ENCODE assay signal across 14 cellular contexts in the genomic region with DNA sequence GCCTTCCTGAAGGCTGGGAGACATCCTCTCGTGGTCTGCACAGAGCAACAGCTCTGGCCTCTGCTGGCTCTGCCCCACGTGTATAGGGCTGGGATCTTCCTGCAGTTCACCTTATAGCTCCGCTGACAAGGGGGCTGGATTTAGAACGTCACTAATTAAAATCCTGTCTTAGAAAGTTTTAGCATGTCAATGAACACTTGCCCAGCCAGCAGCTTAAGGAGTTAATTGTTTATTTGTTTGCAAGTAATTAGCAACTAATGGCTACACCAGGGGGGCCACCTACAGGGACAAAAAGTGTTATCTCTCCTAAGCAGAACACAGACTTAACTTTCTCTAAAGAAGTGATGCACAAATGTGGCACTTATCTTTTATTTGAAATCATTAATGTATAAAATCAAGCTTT.
"Had no signal": no experiment of that assay in that cellular context is flagged by ENCODE, and none has a peak within 500 bp of the region (broad histone marks: within the 10 kb centered on the region; RNA-seq: fewer than 3 reads in every experiment).

TSS of gene HESX1 (minus strand) at position 84 of the 403 bp plus-strand sequence. CDS start at position 24, 60 bp downstream.

- H3K4me3 Mint-ChIP-seq: naive B cell, T-helper 17 cell had no signal

- DNase-seq: activated naive CD4-positive, alpha-beta T cell treated with anti-CD3 and anti-CD28 coated beads, Interleukin-2, amount 50 U/mL, for 16 hours; activated T-cell treated with anti-CD3 and anti-CD28 coated beads, Interleukin-2, amount 50 U/mL, for 1 hour; adrenal gland; caudate nucleus; effector CD4-positive, alpha-beta T cell; hypothalamus; lower lobe of right lung; naive B cell; nucleus accumbens; T-helper 17 cell had no signal

- H3K4me3 ChIP-seq: adrenal gland, coronary artery, lower lobe of right lung, right atrium auricular region, skin epidermis had no signal

- H3K27me3 Mint-ChIP-seq: naive B cell had no signal

- H3K4me1 Mint-ChIP-seq: T-helper 17 cell had no signal

- H3K9me3 ChIP-seq: adrenal gland, lower lobe of right lung, right atrium auricular region had no signal

- H3K36me3 Mint-ChIP-seq: naive B cell had no signal

- H3K36me3 ChIP-seq: adrenal gland, lower lobe of right lung, right atrium auricular region had no signal

- H3K4me1 ChIP-seq: adrenal gland, lower lobe of right lung, right atrium auricular region had no signal

- H3K27me3 ChIP-seq: adrenal gland, right atrium auricular region had no signal

- H3K27ac Mint-ChIP-seq: naive B cell, T-helper 17 cell had no signal

- FAIRE-seq: TTC549 had no signal

- H3K9me3 Mint-ChIP-seq: naive B cell had no signal
